11 cellular contexts compared by ENCODE assay signal in genomic region chr6:119129968-119130484, GRCh38. TPM values are rescaled to one million over a fixed set of nuclear protein-coding genes. Genes with fewer than 3 reads are reported as not detected.
DNase-seq lines count a peak whose midpoint lies in the region; ATAC-seq and TF ChIP-seq lines count a peak whose summit lies in the region.
"Had no signal": no experiment of that assay in that cellular context is flagged by ENCODE, and none has a peak within 500 bp of the region (broad histone marks: within the 10 kb centered on the region; RNA-seq: fewer than 3 reads in every experiment).

No MANE protein-coding gene starts in this region.

- H2BK15ac ChIP-seq in mesendoderm (replicated peaks; ENCODE audit: low read depth) (peak overlapping the region; percentile 47), H9 (ENCODE audit: low read depth, low read length) (no peak overlapping the region)

- H3K27ac Mint-ChIP-seq in H9: no peak overlapping the region
- no peak overlapping the region for H3K27ac Mint-ChIP-seq in activated T-cell treated with anti-CD3 and anti-CD28 coated beads, Interleukin-2, amount 50 U/mL, for 72 hours
- H3K27ac Mint-ChIP-seq: nephron progenitor cell had no signal

- H4K20me1 ChIP-seq in H9 (ENCODE audit: control insufficient read depth, insufficient read depth, insufficient read length): no peaks in the 10 kb centered on the region

- no peak overlapping the region for H3K4me3 ChIP-seq in mesendoderm (ENCODE audit: low read length)
- H3K4me3 ChIP-seq in BE2C (ENCODE audit: low read depth, low read length): no peak overlapping the region

- no peaks in the 10 kb centered on the region for H3K27me3 Mint-ChIP-seq in H9 (ENCODE audit: low read depth)
- peaks cover 21% of the 10 kb centered on the region for H3K27me3 Mint-ChIP-seq in activated T-cell treated with anti-CD3 and anti-CD28 coated beads, Interleukin-2, amount 50 U/mL, for 72 hours (ENCODE audit: low read depth)

- no peaks in the 10 kb centered on the region for H3K36me3 ChIP-seq in mesendoderm (ENCODE audit: control insufficient read depth, insufficient read depth, low read length)
- no peaks in the 10 kb centered on the region for H3K36me3 ChIP-seq in BE2C

- H3K27ac ChIP-seq in mesendoderm (ENCODE audit: low read depth, low read length) (no peak overlapping the region), H9 (ENCODE audit: insufficient read length, low read depth, low read length) (no peak overlapping the region)

- no peak overlapping the region for H3T11ph ChIP-seq in H9 (ENCODE audit: low read length)

- DNase-seq in Caki2 (ENCODE audit: low read depth) (peak; percentile 70), NCI-H2029 treated with DMSO at 0.1 percent for 48 hours (lab: John Stamatoyannopoulos, UW) (peak; percentile 80), brain pericyte (ENCODE audit: low read depth, low spot score) (peak; percentile 75), mesendoderm (no peak), BE2C (no peak), H9 (no peak)
- DNase-seq in activated T-cell treated with anti-CD3 and anti-CD28 coated beads, Interleukin-2, amount 50 U/mL, for 72 hours: no peak
- DNase-seq: activated naive CD4-positive, alpha-beta T cell; T-helper 9 cell had no signal

- H3K27me3 ChIP-seq in mesendoderm (ENCODE audit: insufficient read depth, low read length, poor library complexity): no peaks in the 10 kb centered on the region
- no peaks in the 10 kb centered on the region for H3K27me3 ChIP-seq in BE2C
- H3K27me3 ChIP-seq in H9 (ENCODE audit: insufficient read depth, low read length): no peaks in the 10 kb centered on the region

- H3K56ac ChIP-seq in mesendoderm (ENCODE audit: low read length) (no peak overlapping the region), H9 (ENCODE audit: insufficient read length, low read depth, low read length) (no peak overlapping the region)

- no CpG with 5 or more reads among the region's 2 CpGs for WGBS in mesendoderm (ENCODE audit: extremely low coverage, insufficient coverage, low lambda C conversion rate)
- no CpG with 5 or more reads among the region's 2 CpGs for WGBS in H9 (ENCODE audit: extremely low coverage, insufficient read length, low lambda C conversion rate)

- peaks cover 21 to 27% of the 10 kb centered on the region in 2 experiments for H3K4me1 Mint-ChIP-seq in H9
- H3K4me1 Mint-ChIP-seq in activated T-cell treated with anti-CD3 and anti-CD28 coated beads, Interleukin-2, amount 50 U/mL, for 72 hours (ENCODE audit: low read depth): peaks cover 10% of the 10 kb centered on the region

- H3K14ac ChIP-seq in H9 (ENCODE audit: insufficient read depth, low read length): no peak overlapping the region

- H2BK120ac ChIP-seq in mesendoderm (ENCODE audit: low read depth, low read length): no peak overlapping the region
- no peak overlapping the region for H2BK120ac ChIP-seq in H9 (ENCODE audit: low read depth, low read length, poor library complexity, severe bottlenecking)

- H3K36me3 Mint-ChIP-seq in H9 (ENCODE audit: insufficient read depth in 1 of 3, low read depth in 3 of 3): no peaks in the 10 kb centered on the region; a peak in 1 of 7 replicates
- no peaks in the 10 kb centered on the region for H3K36me3 Mint-ChIP-seq in activated T-cell treated with anti-CD3 and anti-CD28 coated beads, Interleukin-2, amount 50 U/mL, for 72 hours (ENCODE audit: insufficient read depth in 2 of 2)

- H3K4me2 ChIP-seq in mesendoderm (ENCODE audit: low read length): no peak overlapping the region
- H3K4me2 ChIP-seq in H9 (ENCODE audit: insufficient read depth, insufficient read length, low read length): no peak overlapping the region

- H3K79me1 ChIP-seq in mesendoderm (ENCODE audit: low read length) (no peaks in the 10 kb centered on the region), H9 (ENCODE audit: insufficient read depth, low read depth, low read length, poor library complexity, severe bottlenecking) (no peaks in the 10 kb centered on the region)

- no peak overlapping the region for H3K9ac ChIP-seq in mesendoderm (ENCODE audit: low read length)
- no peak overlapping the region for H3K9ac ChIP-seq in H9 (ENCODE audit: extremely low read depth, insufficient read length, low read length)

- no peaks in the 10 kb centered on the region for H3K23me2 ChIP-seq in H9 (ENCODE audit: insufficient read length, low read depth, low read length, poor library complexity, severe bottlenecking)

- H3K18ac ChIP-seq in mesendoderm (ENCODE audit: low read length) (no peak overlapping the region), H9 (ENCODE audit: insufficient read length, low read depth, low read length) (no peak overlapping the region)

- ATAC-seq in GM19397 (IDR thresholded peaks at IDR 0.05; ENCODE audit: unreplicated experiment): no peak
- ATAC-seq in activated T-cell treated with anti-CD3 and anti-CD28 coated beads, Interleukin-2, amount 50 U/mL, for 72 hours (replicated peaks in 1 of 2): no peak

- TF ChIP-seq CTCF in BE2C (IDR thresholded peaks at IDR 0.05; ENCODE audit: low read depth, low read length) (no peak), H9 (conservative IDR thresholded peaks at IDR 0.05) (no peak)

- H4K5ac ChIP-seq in mesendoderm (ENCODE audit: low read length): no peak overlapping the region
- H4K5ac ChIP-seq in H9 (ENCODE audit: insufficient read length, low read depth, low read length): no peak overlapping the region

- H2AFZ ChIP-seq in H9 (ENCODE audit: low read length): no peak overlapping the region

- no peak overlapping the region for H2BK5ac ChIP-seq in mesendoderm (ENCODE audit: low read length)
- H2BK5ac ChIP-seq in H9 (ENCODE audit: insufficient read length, low read length): no peak overlapping the region

- H4K8ac ChIP-seq in mesendoderm (ENCODE audit: low read depth, low read length): no peak overlapping the region
- no peak overlapping the region for H4K8ac ChIP-seq in H9 (replicated peaks; ENCODE audit: insufficient read length, low read depth, low read length)

- H3K4ac ChIP-seq in mesendoderm (ENCODE audit: low read depth, low read length) (no peak overlapping the region), H9 (ENCODE audit: low read depth, low read length) (no peak overlapping the region)

- H3K4me3 Mint-ChIP-seq in H9: no peak overlapping the region
- no peak overlapping the region for H3K4me3 Mint-ChIP-seq in activated T-cell treated with anti-CD3 and anti-CD28 coated beads, Interleukin-2, amount 50 U/mL, for 72 hours
- H3K4me3 Mint-ChIP-seq: nephron progenitor cell had no signal

- no peaks in the 10 kb centered on the region; a peak in 1 of 5 replicates for H3K9me3 Mint-ChIP-seq in H9
- H3K9me3 Mint-ChIP-seq in activated T-cell treated with anti-CD3 and anti-CD28 coated beads, Interleukin-2, amount 50 U/mL, for 72 hours: no peaks in the 10 kb centered on the region

- H3K9me3 ChIP-seq in BE2C: no peaks in the 10 kb centered on the region
- no peaks in the 10 kb centered on the region for H3K9me3 ChIP-seq in H9 (ENCODE audit: control insufficient read depth, low read depth, low read length)

- H2BK12ac ChIP-seq in H9 (ENCODE audit: insufficient read length, low read depth, low read length): no peak overlapping the region

- H2AK5ac ChIP-seq in mesendoderm (ENCODE audit: low read length) (no peak overlapping the region), H9 (ENCODE audit: insufficient read length, low read length) (no peak overlapping the region)

- no peak overlapping the region for H4K91ac ChIP-seq in H9 (ENCODE audit: insufficient read length, low read depth, low read length)

- no peaks in the 10 kb centered on the region for H3K79me2 ChIP-seq in mesendoderm (ENCODE audit: control insufficient read depth, insufficient read depth, low read length)
- no peaks in the 10 kb centered on the region for H3K79me2 ChIP-seq in H9 (ENCODE audit: insufficient read depth, low read length)

- no peak overlapping the region for H2BK20ac ChIP-seq in H9 (ENCODE audit: low read depth, low read length, poor library complexity, severe bottlenecking)

- H3K23ac ChIP-seq in mesendoderm (ENCODE audit: low read length) (no peak overlapping the region), H9 (ENCODE audit: insufficient read length, low read depth, low read length) (no peak overlapping the region)

- in situ Hi-C loops in Caki2 (cut with HindIII; ENCODE audit: low pct_unique_long_range_greater_than_20kb, low sequenced_read_pairs): no loop called here

- H3K4me1 ChIP-seq in mesendoderm (ENCODE audit: control insufficient read depth, low read depth, low read length): peaks cover 5% of the 10 kb centered on the region
- H3K4me1 ChIP-seq in BE2C: peaks cover 40% of the 10 kb centered on the region
- H3K4me1 ChIP-seq in H9 (ENCODE audit: insufficient read depth, low read length): no peaks in the 10 kb centered on the region; the same call in 1 of the 2 replicates

RNA-seq across cellular contexts. Expression of gene FAM184A, which starts 51.6 kb away (rescaled TPM):
- total RNA-seq in Caki2 (2014; rRNA removed; shearing (Covaris generic); ENCODE audit: low replicate concordance): 0.10 TPM in 1 of 2 replicates, not detected in the other
- 6.2 TPM for polyA plus RNA-seq in mesendoderm (2013, experiment 1 of 2)
- polyA plus RNA-seq in mesendoderm (2013, experiment 2 of 2): 8.5 TPM
- polyA plus RNA-seq in BE2C (2012; ENCODE audit: insufficient read depth, insufficient read length, low read depth): 1.6 TPM
- total RNA-seq in H9 (2021): 10.4 and 11.4 TPM in 2 replicates
- total RNA-seq in activated T-cell treated with anti-CD3 and anti-CD28 coated beads, Interleukin-2, amount 50 U/mL, for 72 hours: 10 to 100 TPM; 18.4 to 18.5 TPM

Comparison
In these comparisons a context has a peak if more than half of its experiments do, and no peak if none do; other contexts are left out.
1. DNase-seq: peak in Caki2 (single experiment), NCI-H2029 treated with DMSO at 0.1 percent for 48 hours (single experiment) and brain pericyte (single experiment); none in mesendoderm (single experiment), BE2C (single experiment), H9 (single experiment) and activated T-cell treated with anti-CD3 and anti-CD28 coated beads, Interleukin-2, amount 50 U/mL, for 72 hours (0 of 2).
2. RNA of gene FAM184A, which starts 51.6 kb away (total RNA-seq): 18.4 to 18.5 TPM in activated T-cell treated with anti-CD3 and anti-CD28 coated beads, Interleukin-2, amount 50 U/mL, for 72 hours and 10.4 to 11.4 TPM in H9; 0.10 TPM in Caki2; every median in the first group is over 10 times any median in the second.